ENCODE assay signal across 15 cellular contexts in the genomic region with DNA sequence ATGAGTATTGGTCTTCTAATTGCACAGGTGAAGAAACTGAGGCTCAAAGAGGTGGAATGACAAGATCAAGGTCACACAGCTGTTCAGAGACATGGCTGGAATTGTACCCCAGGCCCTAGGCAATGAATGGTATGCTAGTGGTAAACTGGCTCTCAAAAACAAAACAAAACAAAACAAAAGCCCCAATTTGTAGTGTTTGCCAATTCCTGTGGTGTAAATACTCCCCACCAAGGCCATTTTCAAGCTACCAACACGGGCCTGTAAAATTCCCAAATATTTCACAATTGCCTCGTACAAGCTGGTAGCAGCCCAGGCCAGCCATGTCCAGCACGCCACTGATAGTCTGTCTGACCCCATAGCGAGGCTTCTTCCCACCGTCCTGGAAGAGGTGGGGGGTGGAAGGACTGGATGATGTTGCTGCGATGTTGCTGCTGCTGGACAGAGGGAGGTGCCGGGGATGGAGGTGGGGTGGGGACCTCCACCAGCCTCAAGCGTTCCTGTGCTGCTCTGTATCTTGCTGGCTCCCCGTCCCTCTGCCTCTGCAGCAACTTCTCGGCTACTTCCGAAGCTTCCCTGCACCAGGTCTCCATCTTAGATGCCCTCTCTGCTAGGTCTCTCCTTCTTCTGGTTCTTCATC.
A peak's percentile ranks its signal among the peaks of the same experiment; 100 is the strongest.
DNase-seq lines count a peak whose midpoint lies in the region; ATAC-seq, FAIRE-seq and TF ChIP-seq lines count a peak whose summit lies in the region.
"Had no signal": no experiment of that assay in that cellular context is flagged by ENCODE, and none has a peak within 500 bp of the region (broad histone marks: within the 10 kb centered on the region; RNA-seq: fewer than 3 reads in every experiment).

No MANE protein-coding gene starts in this region.

- peaks cover 4% of the 10 kb centered on the region for H3K36me3 Mint-ChIP-seq in CD4-positive, CD25-positive, alpha-beta regulatory T cell
- H3K36me3 Mint-ChIP-seq in activated naive CD8-positive, alpha-beta T cell treated with anti-CD3 and anti-CD28 coated beads for 36 hours, result peaks cover 39% of the 10 kb centered on the region
- peaks cover 9% of the 10 kb centered on the region for H3K36me3 Mint-ChIP-seq in natural killer cell treated with Interleukin-12 subunit alpha and Interleukin-12 subunit beta and Interleukin-15 and Interleukin-18, amount 100 ng/mL, for 72 hours
- H3K36me3 Mint-ChIP-seq in HFFc6 (ENCODE audit: low read depth), result peaks cover 5% of the 10 kb centered on the region; the same call in 1 of the 2 replicates

- TF ChIP-seq POLR2A in GM12891 (IDR thresholded peaks at IDR 0.05; ENCODE audit: low read depth, low read length), result no peak

- FAIRE-seq in GM12891 (lab: Jason Lieb, UNC), result peak; percentile 20

- H3K4me3 Mint-ChIP-seq in CD4-positive, CD25-positive, alpha-beta regulatory T cell, result peak overlapping the region; percentile 0 to 82 (median 66)
- H3K4me3 Mint-ChIP-seq in activated naive CD8-positive, alpha-beta T cell treated with anti-CD3 and anti-CD28 coated beads for 36 hours, result peak overlapping the region; percentile 72
- H3K4me3 Mint-ChIP-seq in natural killer cell treated with Interleukin-12 subunit alpha and Interleukin-12 subunit beta and Interleukin-15 and Interleukin-18, amount 100 ng/mL, for 72 hours, result peak overlapping the region; percentile 83
- no peak overlapping the region for H3K4me3 Mint-ChIP-seq in HFFc6

- no peak for TF ChIP-seq CTCF in HFFc6 (IDR thresholded peaks at IDR 0.05)

- peak overlapping the region; percentile 82 for H3K27ac ChIP-seq in CD4-positive, CD25-positive, alpha-beta regulatory T cell (ENCODE audit: insufficient read depth, low read length, poor library complexity, severe bottlenecking)
- H3K27ac ChIP-seq: cardiac muscle cell, prostate gland, thoracic aorta had no signal

- H3K4me1 ChIP-seq in CD4-positive, CD25-positive, alpha-beta regulatory T cell (ENCODE audit: control insufficient read depth, insufficient read depth, low read length, poor library complexity, severe bottlenecking), result peaks cover 78% of the 10 kb centered on the region
- H3K4me1 ChIP-seq: prostate gland had no signal

- no peaks in the 10 kb centered on the region for H3K9me3 ChIP-seq in CD4-positive, CD25-positive, alpha-beta regulatory T cell (ENCODE audit: control insufficient read depth in 2 of 2, low read length in 2 of 2)
- H3K9me3 ChIP-seq: prostate gland, thoracic aorta had no signal

- no peaks in the 10 kb centered on the region for H3K27me3 ChIP-seq in CD4-positive, CD25-positive, alpha-beta regulatory T cell (ENCODE audit: control insufficient read depth, insufficient read depth, low read length)
- H3K27me3 ChIP-seq: cardiac muscle cell had no signal

- no peak for DNase-seq in CD4-positive, CD25-positive, alpha-beta regulatory T cell
- DNase-seq in GM12891 (ENCODE audit: insufficient read length, low spot score), result no peak
- no peak for DNase-seq in activated naive CD8-positive, alpha-beta T cell treated with anti-CD3 and anti-CD28 coated beads for 36 hours
- no peak for DNase-seq in natural killer cell treated with Interleukin-12 subunit alpha and Interleukin-12 subunit beta and Interleukin-15 and Interleukin-18, amount 100 ng/mL, for 72 hours (ENCODE audit: low spot score)
- DNase-seq in anterior cingulate cortex (lab: John Stamatoyannopoulos, UW), result no peak
- DNase-seq in HFFc6, result no peak
- DNase-seq: activated CD4-positive, alpha-beta T cell treated with anti-CD3 and anti-CD28 coated beads, Interleukin-2, amount 50 U/mL, for 4 hours; DMS53; NCI-H1105 treated with DMSO at 0.1 percent for 48 hours; NK-92 treated with Interleukin-12 subunit alpha and Interleukin-12 subunit beta, amount 100 ng/mL, for 24 hours had no signal

- no peaks in the 10 kb centered on the region for H3K36me3 ChIP-seq in CD4-positive, CD25-positive, alpha-beta regulatory T cell (ENCODE audit: control insufficient read depth, insufficient read depth, low read length)
- H3K36me3 ChIP-seq: cardiac muscle cell, prostate gland, thoracic aorta had no signal

- no peaks in the 10 kb centered on the region for H3K27me3 Mint-ChIP-seq in CD4-positive, CD25-positive, alpha-beta regulatory T cell
- no peaks in the 10 kb centered on the region for H3K27me3 Mint-ChIP-seq in activated naive CD8-positive, alpha-beta T cell treated with anti-CD3 and anti-CD28 coated beads for 36 hours
- H3K27me3 Mint-ChIP-seq in natural killer cell treated with Interleukin-12 subunit alpha and Interleukin-12 subunit beta and Interleukin-15 and Interleukin-18, amount 100 ng/mL, for 72 hours, result peaks cover 11 to 25% of the 10 kb centered on the region in 2 donors
- H3K27me3 Mint-ChIP-seq in HFFc6 (ENCODE audit: insufficient read depth), result peaks cover 42% of the 10 kb centered on the region

- peak overlapping the region; percentile 59 for H3K4me3 ChIP-seq in CD4-positive, CD25-positive, alpha-beta regulatory T cell (ENCODE audit: low read depth, low read length)
- H3K4me3 ChIP-seq: cardiac muscle cell, prostate gland, thoracic aorta had no signal

- peaks cover 9 to 98% (median 44%) of the 10 kb centered on the region in 4 donors for H3K4me1 Mint-ChIP-seq in CD4-positive, CD25-positive, alpha-beta regulatory T cell
- peaks cover 95% of the 10 kb centered on the region for H3K4me1 Mint-ChIP-seq in activated naive CD8-positive, alpha-beta T cell treated with anti-CD3 and anti-CD28 coated beads for 36 hours
- H3K4me1 Mint-ChIP-seq in natural killer cell treated with Interleukin-12 subunit alpha and Interleukin-12 subunit beta and Interleukin-15 and Interleukin-18, amount 100 ng/mL, for 72 hours (ENCODE audit: low read depth in 2 of 2), result peaks cover 65 to 71% of the 10 kb centered on the region in 2 donors
- no peaks in the 10 kb centered on the region for H3K4me1 Mint-ChIP-seq in HFFc6 (ENCODE audit: low read depth)

- peak overlapping the region; percentile 96 to 100 (median 96) for H3K27ac Mint-ChIP-seq in CD4-positive, CD25-positive, alpha-beta regulatory T cell
- H3K27ac Mint-ChIP-seq in activated naive CD8-positive, alpha-beta T cell treated with anti-CD3 and anti-CD28 coated beads for 36 hours, result peak overlapping the region; percentile 96
- H3K27ac Mint-ChIP-seq in natural killer cell treated with Interleukin-12 subunit alpha and Interleukin-12 subunit beta and Interleukin-15 and Interleukin-18, amount 100 ng/mL, for 72 hours, result peak overlapping the region; percentile 86 to 89
- no peak overlapping the region for H3K27ac Mint-ChIP-seq in HFFc6

- ATAC-seq in CD4-positive, CD25-positive, alpha-beta regulatory T cell (ENCODE audit: low read depth in 2 of 2), result no peak
- ATAC-seq in natural killer cell treated with Interleukin-12 subunit alpha and Interleukin-12 subunit beta and Interleukin-15 and Interleukin-18, amount 100 ng/mL, for 72 hours, result peak in 1 of 2 donors; percentile 6
- ATAC-seq in SK-N-SH treated with all-trans-retinoic acid at 6 μM for 48 hours (no peak), GM21529 (IDR thresholded peaks at IDR 0.05; ENCODE audit: unreplicated experiment) (no peak)

- H3K9me3 Mint-ChIP-seq in CD4-positive, CD25-positive, alpha-beta regulatory T cell, result peaks cover 0 to 2% (median 0%) of the 10 kb centered on the region in 7 donors
- H3K9me3 Mint-ChIP-seq in activated naive CD8-positive, alpha-beta T cell treated with anti-CD3 and anti-CD28 coated beads for 36 hours, result peaks cover 15% of the 10 kb centered on the region
- H3K9me3 Mint-ChIP-seq in natural killer cell treated with Interleukin-12 subunit alpha and Interleukin-12 subunit beta and Interleukin-15 and Interleukin-18, amount 100 ng/mL, for 72 hours, result peaks cover 5% of the 10 kb centered on the region
- H3K9me3 Mint-ChIP-seq in HFFc6, result peaks cover 4% of the 10 kb centered on the region; the same call in 1 of the 2 replicates

TF ChIP-seq in GM12891, 5 proteins besides CTCF, POLR2A, EP300 and RAD21:
- TF ChIP-seq TAF1 (IDR thresholded peaks at IDR 0.05; ENCODE audit: low read depth, low read length) (no peak), POLR2AphosphoS5 (IDR thresholded peaks at IDR 0.05; ENCODE audit: low read depth, low read length) (no peak), SPI1 (IDR thresholded peaks at IDR 0.05; ENCODE audit: low read depth, low read length) (no peak), POU2F2 (IDR thresholded peaks at IDR 0.05; ENCODE audit: low read depth, low read length) (no peak), PAX5 (IDR thresholded peaks at IDR 0.05; ENCODE audit: insufficient read depth, low read length, severe bottlenecking) (no peak)

TF ChIP-seq in SK-N-SH treated with all-trans-retinoic acid at 6 μM for 48 hours, 23 proteins besides CTCF, POLR2A, EP300 and RAD21 (continues in another document):
- TF ChIP-seq OSR1 (CRISPR knock-in tag; IDR thresholded peaks at IDR 0.05) (no peak), ZC3H10 (CRISPR knock-in tag; IDR thresholded peaks at IDR 0.05) (no peak), ISL1 (CRISPR knock-in tag; IDR thresholded peaks at IDR 0.05) (no peak), SNAI2 (CRISPR knock-in tag; IDR thresholded peaks at IDR 0.05) (no peak), TCF4 (CRISPR knock-in tag; IDR thresholded peaks at IDR 0.05; ENCODE audit: borderline replicate concordance) (no peak), CSDC2 (CRISPR knock-in tag; IDR thresholded peaks at IDR 0.05) (no peak), ZNF70 (CRISPR knock-in tag; IDR thresholded peaks at IDR 0.05) (no peak), ARNTL (CRISPR knock-in tag; IDR thresholded peaks at IDR 0.05; ENCODE audit: borderline replicate concordance, low read depth) (no peak), ZFP3 (CRISPR knock-in tag; IDR thresholded peaks at IDR 0.05) (no peak)
- TF ChIP-seq, protein P1, sequence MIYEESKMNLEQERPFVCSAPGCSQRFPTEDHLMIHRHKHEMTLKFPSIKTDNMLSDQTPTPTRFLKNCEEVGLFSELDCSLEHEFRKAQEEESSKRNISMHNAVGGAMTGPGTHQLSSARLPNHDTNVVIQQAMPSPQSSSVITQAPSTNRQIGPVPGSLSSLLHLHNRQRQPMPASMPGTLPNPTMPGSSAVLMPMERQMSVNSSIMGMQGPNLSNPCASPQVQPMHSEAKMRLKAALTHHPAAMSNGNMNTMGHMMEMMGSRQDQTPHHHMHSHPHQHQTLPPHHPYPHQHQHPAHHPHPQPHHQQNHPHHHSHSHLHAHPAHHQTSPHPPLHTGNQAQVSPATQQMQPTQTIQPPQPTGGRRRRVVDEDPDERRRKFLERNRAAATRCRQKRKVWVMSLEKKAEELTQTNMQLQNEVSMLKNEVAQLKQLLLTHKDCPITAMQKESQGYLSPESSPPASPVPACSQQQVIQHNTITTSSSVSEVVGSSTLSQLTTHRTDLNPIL (CRISPR knock-in tag; IDR thresholded peaks at IDR 0.05; ENCODE audit: low read depth), result no peak
